In genomic region chr19:1365964-1366695, GRCh38 we compare ENCODE assay signal across 1 cellular context.
A peak's percentile ranks its signal among the peaks of the same experiment; 100 is the strongest.
TF ChIP-seq lines count a peak whose summit lies in the region.

No MANE protein-coding gene starts in this region.

TF ChIP-seq in K562, 482 proteins besides CTCF, POLR2A, EP300 and RAD21:
- TF ChIP-seq VEZF1 (CRISPR knock-in tag; IDR thresholded peaks at IDR 0.05) (0 out of 2 replicates have a peak, but pooled peaks have one; percentile 8), STAT5B (CRISPR knock-in tag; IDR thresholded peaks at IDR 0.05) (no peak), GABPA (tag; conservative IDR thresholded peaks at IDR 0.05; ENCODE audit: low read depth) (no peak), ZFX (CRISPR knock-in tag; IDR thresholded peaks at IDR 0.05) (0 out of 2 replicates have a peak, but pooled peaks have one; percentile 42), ZNF830 (CRISPR knock-in tag; IDR thresholded peaks at IDR 0.05) (no peak)
- TF ChIP-seq, protein P1, sequence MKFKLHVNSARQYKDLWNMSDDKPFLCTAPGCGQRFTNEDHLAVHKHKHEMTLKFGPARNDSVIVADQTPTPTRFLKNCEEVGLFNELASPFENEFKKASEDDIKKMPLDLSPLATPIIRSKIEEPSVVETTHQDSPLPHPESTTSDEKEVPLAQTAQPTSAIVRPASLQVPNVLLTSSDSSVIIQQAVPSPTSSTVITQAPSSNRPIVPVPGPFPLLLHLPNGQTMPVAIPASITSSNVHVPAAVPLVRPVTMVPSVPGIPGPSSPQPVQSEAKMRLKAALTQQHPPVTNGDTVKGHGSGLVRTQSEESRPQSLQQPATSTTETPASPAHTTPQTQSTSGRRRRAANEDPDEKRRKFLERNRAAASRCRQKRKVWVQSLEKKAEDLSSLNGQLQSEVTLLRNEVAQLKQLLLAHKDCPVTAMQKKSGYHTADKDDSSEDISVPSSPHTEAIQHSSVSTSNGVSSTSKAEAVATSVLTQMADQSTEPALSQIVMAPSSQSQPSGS (CRISPR knock-in tag; IDR thresholded peaks at IDR 0.05) = no peak
- TF ChIP-seq, protein P2, sequence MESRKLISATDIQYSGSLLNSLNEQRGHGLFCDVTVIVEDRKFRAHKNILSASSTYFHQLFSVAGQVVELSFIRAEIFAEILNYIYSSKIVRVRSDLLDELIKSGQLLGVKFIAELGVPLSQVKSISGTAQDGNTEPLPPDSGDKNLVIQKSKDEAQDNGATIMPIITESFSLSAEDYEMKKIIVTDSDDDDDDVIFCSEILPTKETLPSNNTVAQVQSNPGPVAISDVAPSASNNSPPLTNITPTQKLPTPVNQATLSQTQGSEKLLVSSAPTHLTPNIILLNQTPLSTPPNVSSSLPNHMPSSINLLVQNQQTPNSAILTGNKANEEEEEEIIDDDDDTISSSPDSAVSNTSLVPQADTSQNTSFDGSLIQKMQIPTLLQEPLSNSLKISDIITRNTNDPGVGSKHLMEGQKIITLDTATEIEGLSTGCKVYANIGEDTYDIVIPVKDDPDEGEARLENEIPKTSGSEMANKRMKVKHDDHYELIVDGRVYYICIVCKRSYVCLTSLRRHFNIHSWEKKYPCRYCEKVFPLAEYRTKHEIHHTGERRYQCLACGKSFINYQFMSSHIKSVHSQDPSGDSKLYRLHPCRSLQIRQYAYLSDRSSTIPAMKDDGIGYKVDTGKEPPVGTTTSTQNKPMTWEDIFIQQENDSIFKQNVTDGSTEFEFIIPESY (CRISPR knock-in tag; IDR thresholded peaks at IDR 0.05) = peak; percentile 89
